ENCODE assay signal across 9 cellular contexts in the genomic region with DNA sequence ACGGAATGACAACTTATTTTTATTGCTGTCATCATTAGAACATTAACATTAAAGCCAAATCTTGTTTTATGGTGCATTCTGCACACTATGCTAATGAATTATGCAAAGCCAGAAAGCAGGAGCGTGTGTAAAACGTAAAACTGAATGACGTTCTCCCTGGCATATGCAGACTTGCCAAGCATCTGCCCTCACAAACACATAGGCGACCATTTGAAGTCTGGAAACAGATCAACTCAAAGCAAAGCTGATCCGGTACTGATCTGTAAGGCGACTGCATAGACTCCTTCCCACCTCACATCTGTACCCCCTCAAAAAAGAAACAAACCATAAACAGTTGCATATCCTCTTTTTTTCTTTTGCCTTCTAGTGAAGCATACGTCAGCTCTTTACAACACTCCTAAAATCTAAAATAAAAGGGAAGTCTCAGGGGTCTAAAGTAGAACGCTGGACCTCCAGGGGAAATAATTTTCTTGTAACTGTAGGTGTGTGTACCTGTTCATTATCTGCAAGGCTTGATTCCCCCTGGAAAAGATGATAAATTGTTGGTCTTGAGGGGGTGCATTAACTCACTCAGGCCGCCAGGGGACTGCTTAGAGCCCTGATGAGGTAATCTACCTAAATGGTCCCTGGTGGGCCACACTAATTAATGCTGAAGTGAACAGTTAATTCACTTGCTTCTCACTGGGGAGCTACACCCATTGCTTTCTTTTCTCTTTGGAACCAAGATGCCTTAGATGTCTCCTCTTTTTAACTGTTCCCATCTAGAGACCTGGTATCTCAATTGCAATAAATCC.
DNase-seq lines count a peak whose midpoint lies in the region; ATAC-seq and TF ChIP-seq lines count a peak whose summit lies in the region.
"Had no signal": no experiment of that assay in that cellular context is flagged by ENCODE, and none has a peak within 500 bp of the region (broad histone marks: within the 10 kb centered on the region; RNA-seq: fewer than 3 reads in every experiment).

No MANE protein-coding gene starts in this region.

- H3K4me2 ChIP-seq in neural progenitor cell, result no peak overlapping the region

- H4K20me1 ChIP-seq in neural progenitor cell (ENCODE audit: low read depth), result no peaks in the 10 kb centered on the region

- H3K27me3 ChIP-seq in neural progenitor cell, result no peaks in the 10 kb centered on the region
- no peaks in the 10 kb centered on the region for H3K27me3 ChIP-seq in CD8-positive, alpha-beta memory T cell (ENCODE audit: insufficient read depth, low read length, poor library complexity, severe bottlenecking)

- no peak overlapping the region for H3K4me3 ChIP-seq in WI38 (ENCODE audit: low read depth, low read length)
- H3K4me3 ChIP-seq in neural progenitor cell, result no peak overlapping the region
- no peak overlapping the region for H3K4me3 ChIP-seq in CD8-positive, alpha-beta memory T cell (ENCODE audit: low read length)

- peak; percentile 44 for ATAC-seq in GM18519 (IDR thresholded peaks at IDR 0.05; ENCODE audit: low FRiP score, unreplicated experiment)
- peak; percentile 73 for ATAC-seq in HG03159 (IDR thresholded peaks at IDR 0.05; ENCODE audit: unreplicated experiment)
- ATAC-seq in GM21825 (IDR thresholded peaks at IDR 0.05; ENCODE audit: unreplicated experiment), result no peak

- no peaks in the 10 kb centered on the region for H3K79me2 ChIP-seq in neural progenitor cell (ENCODE audit: low read depth)

- no peaks in the 10 kb centered on the region for H3K4me1 Mint-ChIP-seq in neural progenitor cell
- no peaks in the 10 kb centered on the region for H3K4me1 Mint-ChIP-seq in CD8-positive, alpha-beta memory T cell
- H3K4me1 Mint-ChIP-seq: activated CD4-positive, alpha-beta T cell treated with anti-CD3 and anti-CD28 coated beads, Interleukin-2, amount 10 ng/mL, durations not matched to agents 24 days and 14 days; IgD-negative memory B cell had no signal

- DNase-seq in neural progenitor cell (ENCODE audit: low spot score) (peak; percentile 75), NCI-H187 treated with DMSO at 0.1 percent for 48 hours (lab: John Stamatoyannopoulos, UW) (no peak)
- no peak for DNase-seq in CD8-positive, alpha-beta memory T cell
- DNase-seq: activated CD4-positive, alpha-beta T cell treated with anti-CD3 and anti-CD28 coated beads, Interleukin-2, amount 10 ng/mL, durations not matched to agents 24 days and 14 days had no signal

- H3K4me3 Mint-ChIP-seq in neural progenitor cell, result no peak overlapping the region
- H3K4me3 Mint-ChIP-seq in CD8-positive, alpha-beta memory T cell, result no peak overlapping the region
- H3K4me3 Mint-ChIP-seq: activated CD4-positive, alpha-beta T cell treated with anti-CD3 and anti-CD28 coated beads, Interleukin-2, amount 10 ng/mL, durations not matched to agents 24 days and 14 days; IgD-negative memory B cell had no signal

- no peak overlapping the region for H3K27ac Mint-ChIP-seq in neural progenitor cell
- H3K27ac Mint-ChIP-seq in CD8-positive, alpha-beta memory T cell, result no peak overlapping the region
- H3K27ac Mint-ChIP-seq: activated CD4-positive, alpha-beta T cell treated with anti-CD3 and anti-CD28 coated beads, Interleukin-2, amount 10 ng/mL, durations not matched to agents 24 days and 14 days; IgD-negative memory B cell had no signal

- H3K36me3 ChIP-seq in neural progenitor cell, result no peaks in the 10 kb centered on the region
- no peaks in the 10 kb centered on the region for H3K36me3 ChIP-seq in CD8-positive, alpha-beta memory T cell (ENCODE audit: insufficient read depth, low read length)

- POLR2A ChIA-PET in CD8-positive, alpha-beta memory T cell (lab: Charles Lee), result no interaction called here

- H3F3A ChIP-seq in neural progenitor cell (ENCODE audit: low read depth), result no peaks in the 10 kb centered on the region

- H3K9ac ChIP-seq in neural progenitor cell, result no peak overlapping the region

- H2AFZ ChIP-seq in neural progenitor cell (replicated peaks), result no peak overlapping the region

- H3K9me3 Mint-ChIP-seq in neural progenitor cell, result no peaks in the 10 kb centered on the region
- H3K9me3 Mint-ChIP-seq in CD8-positive, alpha-beta memory T cell, result no peaks in the 10 kb centered on the region
- H3K9me3 Mint-ChIP-seq: activated CD4-positive, alpha-beta T cell treated with anti-CD3 and anti-CD28 coated beads, Interleukin-2, amount 10 ng/mL, durations not matched to agents 24 days and 14 days; IgD-negative memory B cell had no signal

- 0 out of 2 replicates have a peak, but pooled peaks have one; percentile 19 for TF ChIP-seq CTCF in WI38 (IDR thresholded peaks at IDR 0.05; ENCODE audit: low read depth, low read length)
- TF ChIP-seq CTCF in neural progenitor cell (IDR thresholded peaks at IDR 0.05), result peak; percentile 74

- no peaks in the 10 kb centered on the region for H3K27me3 Mint-ChIP-seq in neural progenitor cell (ENCODE audit: insufficient read depth, low read depth)
- H3K27me3 Mint-ChIP-seq in CD8-positive, alpha-beta memory T cell, result no peaks in the 10 kb centered on the region
- H3K27me3 Mint-ChIP-seq: activated CD4-positive, alpha-beta T cell treated with anti-CD3 and anti-CD28 coated beads, Interleukin-2, amount 10 ng/mL, durations not matched to agents 24 days and 14 days; IgD-negative memory B cell had no signal

- no peak overlapping the region for H3K27ac ChIP-seq in neural progenitor cell
- no peak overlapping the region for H3K27ac ChIP-seq in CD8-positive, alpha-beta memory T cell (ENCODE audit: low read depth, low read length)

- H3K4me1 ChIP-seq in neural progenitor cell, result no peaks in the 10 kb centered on the region
- H3K4me1 ChIP-seq in CD8-positive, alpha-beta memory T cell (ENCODE audit: insufficient read depth, low read length), result no peaks in the 10 kb centered on the region

- no peaks in the 10 kb centered on the region for H3K9me3 ChIP-seq in neural progenitor cell (ENCODE audit: low read depth)
- no peaks in the 10 kb centered on the region for H3K9me3 ChIP-seq in CD8-positive, alpha-beta memory T cell (ENCODE audit: low read length)

- CTCF ChIA-PET in CD8-positive, alpha-beta memory T cell (lab: Charles Lee), result no interaction called here

- no peaks in the 10 kb centered on the region for H3K36me3 Mint-ChIP-seq in neural progenitor cell
- peaks cover 12 to 17% (median 12%) of the 10 kb centered on the region in 3 donors for H3K36me3 Mint-ChIP-seq in CD8-positive, alpha-beta memory T cell
